In the genomic region with DNA sequence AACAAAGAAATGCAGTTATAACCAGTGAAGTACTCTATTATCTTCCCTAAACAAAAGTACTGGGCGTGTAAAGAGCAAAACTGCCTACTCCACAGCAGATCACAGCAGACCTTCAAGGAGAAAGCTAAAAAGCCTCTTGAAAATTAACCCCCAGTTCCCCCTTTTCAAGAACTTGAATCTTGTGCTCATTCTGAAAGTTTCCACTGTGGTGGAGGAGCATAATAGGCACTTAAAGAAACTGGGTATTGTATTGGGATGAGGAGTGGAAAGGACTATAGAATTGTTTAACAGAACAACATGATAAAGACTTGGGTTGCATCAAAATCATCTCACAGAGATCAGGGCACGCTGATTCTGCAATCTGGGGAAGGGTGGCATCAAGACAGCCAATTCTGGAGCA, we compare ENCODE assay signal across 10 cellular contexts. TPM values are rescaled to one million over a fixed set of nuclear protein-coding genes. Genes with fewer than 3 reads are reported as not detected.
DNase-seq lines count a peak whose midpoint lies in the region; ATAC-seq and TF ChIP-seq lines count a peak whose summit lies in the region.
"Had no signal": no experiment of that assay in that cellular context is flagged by ENCODE, and none has a peak within 500 bp of the region (broad histone marks: within the 10 kb centered on the region; RNA-seq: fewer than 3 reads in every experiment).

No MANE protein-coding gene starts in this region.

- no peaks in the 10 kb centered on the region for H3K9me3 Mint-ChIP-seq in activated naive CD4-positive, alpha-beta T cell treated with anti-CD3 and anti-CD28 coated beads for 36 hours
- no peaks in the 10 kb centered on the region for H3K9me3 Mint-ChIP-seq in activated naive CD4-positive, alpha-beta T cell treated with anti-CD3 and anti-CD28 coated beads, Interleukin-2, amount 50 U/mL, for 72 hours

- intact Hi-C loops in activated naive CD4-positive, alpha-beta T cell treated with anti-CD3 and anti-CD28 coated beads for 36 hours (cut with micrococcal nuclease), result no loop called here

- peak overlapping the region; percentile 2 for H3K27ac ChIP-seq in thymus (ENCODE audit: low read depth)

- H3K4me1 Mint-ChIP-seq in activated naive CD4-positive, alpha-beta T cell treated with anti-CD3 and anti-CD28 coated beads for 36 hours (ENCODE audit: low read depth), result peaks cover 59% of the 10 kb centered on the region

- no peak for TF ChIP-seq CTCF in kidney epithelial cell (IDR thresholded peaks at IDR 0.05; ENCODE audit: insufficient read depth, low read length, poor library complexity, severe bottlenecking)

- H3K27me3 ChIP-seq in kidney epithelial cell (ENCODE audit: control insufficient read depth, insufficient read depth, low read length), result no peaks in the 10 kb centered on the region
- H3K27me3 ChIP-seq in thymus (ENCODE audit: control insufficient read depth, insufficient read depth), result no peaks in the 10 kb centered on the region

- CTCF ChIA-PET in activated naive CD4-positive, alpha-beta T cell treated with anti-CD3 and anti-CD28 coated beads for 36 hours (lab: Charles Lee), result no interaction called here

- peak overlapping the region; percentile 81 for H3K4me3 ChIP-seq in kidney epithelial cell (ENCODE audit: low read depth, low read length)
- no peak overlapping the region for H3K4me3 ChIP-seq in thymus (ENCODE audit: low read length)

- peak overlapping the region; percentile 98 for H3K27ac Mint-ChIP-seq in activated naive CD4-positive, alpha-beta T cell treated with anti-CD3 and anti-CD28 coated beads for 36 hours
- H3K27ac Mint-ChIP-seq in activated naive CD4-positive, alpha-beta T cell treated with anti-CD3 and anti-CD28 coated beads, Interleukin-2, amount 50 U/mL, for 72 hours, result peak overlapping the region; percentile 98

- ATAC-seq in activated naive CD4-positive, alpha-beta T cell treated with anti-CD3 and anti-CD28 coated beads, Interleukin-2, amount 50 U/mL, for 72 hours, result no peak
- ATAC-seq in HG02840 (IDR thresholded peaks at IDR 0.05; ENCODE audit: low FRiP score, unreplicated experiment), result no peak

- no peaks in the 10 kb centered on the region for H3K27me3 Mint-ChIP-seq in activated naive CD4-positive, alpha-beta T cell treated with anti-CD3 and anti-CD28 coated beads for 36 hours (ENCODE audit: low read depth)

- H3K36me3 ChIP-seq in kidney epithelial cell (ENCODE audit: control insufficient read depth, insufficient read depth, low read length) (no peaks in the 10 kb centered on the region), thymus (ENCODE audit: control insufficient read depth, insufficient read depth) (no peaks in the 10 kb centered on the region)

- H3K9me3 ChIP-seq in thymus (ENCODE audit: control insufficient read depth), result no peaks in the 10 kb centered on the region
- H3K9me3 ChIP-seq: HAP-1 had no signal

- H3K36me3 Mint-ChIP-seq in activated naive CD4-positive, alpha-beta T cell treated with anti-CD3 and anti-CD28 coated beads for 36 hours (ENCODE audit: low read depth), result peaks cover 62% of the 10 kb centered on the region
- peaks cover 45 to 58% of the 10 kb centered on the region in 2 donors for H3K36me3 Mint-ChIP-seq in activated naive CD4-positive, alpha-beta T cell treated with anti-CD3 and anti-CD28 coated beads, Interleukin-2, amount 50 U/mL, for 72 hours

- 91% methylated on average over 2 of the region's 2 CpGs for WGBS in thymus

- DNase-seq in activated naive CD4-positive, alpha-beta T cell treated with anti-CD3 and anti-CD28 coated beads for 36 hours, result no peak
- no peak for DNase-seq in activated naive CD4-positive, alpha-beta T cell (lab: John Stamatoyannopoulos, UW)
- no peak for DNase-seq in activated naive CD4-positive, alpha-beta T cell treated with anti-CD3 and anti-CD28 coated beads, Interleukin-2, amount 50 U/mL, for 72 hours (ENCODE audit: low spot score in 2 of 2)
- no peak for DNase-seq in kidney epithelial cell (ENCODE audit: low read depth)
- DNase-seq in GF-D8 (lab: John Stamatoyannopoulos, UW), result no peak
- no peak for DNase-seq in NCI-H1930 (lab: John Stamatoyannopoulos, UW)
- DNase-seq: NCI-H510A had no signal

- H3K4me3 Mint-ChIP-seq in activated naive CD4-positive, alpha-beta T cell treated with anti-CD3 and anti-CD28 coated beads for 36 hours, result peak overlapping the region; percentile 99

- peaks cover 9% of the 10 kb centered on the region for H3K4me1 ChIP-seq in thymus (ENCODE audit: control insufficient read depth, insufficient read depth, low read length)

RNA-seq across cellular contexts. Expression of a gene that starts 2.0 kb away (rescaled TPM):
- total RNA-seq in activated naive CD4-positive, alpha-beta T cell treated with anti-CD3 and anti-CD28 coated beads for 36 hours, result 1 to 10 TPM; 6.0 to 6.6 TPM
- 1 to 10 TPM; 3.6 to 7.4 TPM for total RNA-seq in activated naive CD4-positive, alpha-beta T cell treated with anti-CD3 and anti-CD28 coated beads, Interleukin-2, amount 50 U/mL, for 72 hours
- 17.8 and 24.5 TPM in 2 replicates for total RNA-seq in kidney epithelial cell
- 7.2 TPM for polyA plus RNA-seq in thymus

RNA-seq across cellular contexts. Expression of a gene that starts 51.1 kb away (rescaled TPM):
- not detected for total RNA-seq in activated naive CD4-positive, alpha-beta T cell treated with anti-CD3 and anti-CD28 coated beads for 36 hours
- under 1 TPM in 1 of 2 donors, not detected in 1; 0.23 TPM for total RNA-seq in activated naive CD4-positive, alpha-beta T cell treated with anti-CD3 and anti-CD28 coated beads, Interleukin-2, amount 50 U/mL, for 72 hours
- total RNA-seq in kidney epithelial cell, result not detected in 2 replicates
- polyA plus RNA-seq in thymus, result 0.09 TPM
